In genomic region chr9:128115187-128116103, GRCh38 we compare ENCODE assay signal across 1 cellular context.
TF ChIP-seq lines count a peak whose summit lies in the region.

No MANE protein-coding gene starts in this region.

TF ChIP-seq in HepG2, 621 proteins besides CTCF, POLR2A, EP300 and RAD21 (continued from another document and continues in another):
- TF ChIP-seq ZNF710 (CRISPR knock-in tag; IDR thresholded peaks at IDR 0.05; ENCODE audit: borderline replicate concordance) (peak; percentile 100), MAFG (CRISPR knock-in tag; IDR thresholded peaks at IDR 0.05) (no peak), SUZ12 (IDR thresholded peaks at IDR 0.05; ENCODE audit: low read depth, low read length) (no peak), NONO (IDR thresholded peaks at IDR 0.05) (no peak), NONO (CRISPR knock-in tag; conservative IDR thresholded peaks at IDR 0.05) (peak; percentile 92), ZFP62 (CRISPR knock-in tag; IDR thresholded peaks at IDR 0.05) (no peak), ZNF614 (CRISPR knock-in tag; IDR thresholded peaks at IDR 0.05; ENCODE audit: borderline replicate concordance) (peak; percentile 74; the same call in 1 of the 2 replicates), IRX3 (CRISPR knock-in tag; IDR thresholded peaks at IDR 0.05; ENCODE audit: borderline replicate concordance, low read depth) (no peak), ISX (CRISPR knock-in tag; conservative IDR thresholded peaks at IDR 0.05) (no peak), ZNF7 (CRISPR knock-in tag; IDR thresholded peaks at IDR 0.05) (no peak), PPARG (CRISPR knock-in tag; conservative IDR thresholded peaks at IDR 0.05) (peak; percentile 100), ZNF296 (CRISPR knock-in tag; conservative IDR thresholded peaks at IDR 0.05) (0 out of 2 replicates have a peak, but pooled peaks have one; percentile 17), ZNF446 (CRISPR knock-in tag; IDR thresholded peaks at IDR 0.05) (no peak), ZNF747 (CRISPR knock-in tag; IDR thresholded peaks at IDR 0.05; ENCODE audit: borderline replicate concordance) (peak; percentile 79), POGK (CRISPR knock-in tag; conservative IDR thresholded peaks at IDR 0.05) (no peak), REST (IDR thresholded peaks at IDR 0.05; ENCODE audit: borderline replicate concordance in 1 of 2, low read depth in 1 of 2, low read length in 2 of 2) (0 out of 4 replicates have a peak, but pooled peaks of 1 of the 2 experiments have one; percentile 9), ATF4 (CRISPR knock-in tag; IDR thresholded peaks at IDR 0.05) (peak in 1 of 2 experiments; percentile 16; a peak in 1 of 4 replicates), HDAC2 (CRISPR knock-in tag; IDR thresholded peaks at IDR 0.05) (peak; percentile 96), TARDBP (CRISPR knock-in tag; IDR thresholded peaks at IDR 0.05) (peak; percentile 94), ZNF562 (CRISPR knock-in tag; IDR thresholded peaks at IDR 0.05; ENCODE audit: borderline replicate concordance) (no peak), ZBTB44 (CRISPR knock-in tag; IDR thresholded peaks at IDR 0.05) (no peak), FOXC1 (CRISPR knock-in tag; IDR thresholded peaks at IDR 0.05; ENCODE audit: borderline replicate concordance) (peak; percentile 64), ZSCAN5A (CRISPR knock-in tag; IDR thresholded peaks at IDR 0.05; ENCODE audit: borderline replicate concordance) (no peak), FOXJ3 (CRISPR knock-in tag; IDR thresholded peaks at IDR 0.05; ENCODE audit: borderline replicate concordance) (peak; percentile 81), CREBL2 (CRISPR knock-in tag; IDR thresholded peaks at IDR 0.05; ENCODE audit: borderline replicate concordance) (no peak), NFAT5 (CRISPR knock-in tag; IDR thresholded peaks at IDR 0.05) (no peak), ZNF597 (CRISPR knock-in tag; IDR thresholded peaks at IDR 0.05) (no peak), GABPA (IDR thresholded peaks at IDR 0.05; ENCODE audit: low read depth, low read length) (no peak), GABPA (CRISPR knock-in tag; IDR thresholded peaks at IDR 0.05; ENCODE audit: low read depth) (peak; percentile 60; the same call in 1 of the 2 replicates), NCOR1 (IDR thresholded peaks at IDR 0.05; ENCODE audit: borderline replicate concordance, low read length) (peak; percentile 60; the same call in 1 of the 2 replicates), ZBTB33 (CRISPR knock-in tag; IDR thresholded peaks at IDR 0.05) (peak; percentile 57; the same call in 1 of the 2 replicates), NAIF1 (CRISPR knock-in tag; IDR thresholded peaks at IDR 0.05; ENCODE audit: borderline replicate concordance) (peak; percentile 64; the same call in 1 of the 2 replicates), SMARCC2 (IDR thresholded peaks at IDR 0.05) (no peak), CENPX (CRISPR knock-in tag; IDR thresholded peaks at IDR 0.05) (no peak), ZNF746 (CRISPR knock-in tag; IDR thresholded peaks at IDR 0.05) (peak; percentile 95), TRIM22 (IDR thresholded peaks at IDR 0.05) (no peak), ZNF558 (CRISPR knock-in tag; IDR thresholded peaks at IDR 0.05; ENCODE audit: borderline replicate concordance) (no peak)
